ENCODE assay signal across 1 cellular context in genomic region chr12:47954467-47955045, GRCh38.
TF ChIP-seq lines count a peak whose summit lies in the region.

No MANE protein-coding gene starts in this region.

TF ChIP-seq in HEK293, 187 proteins besides CTCF, POLR2A, EP300 and RAD21:
- no peak for TF ChIP-seq ZEB2 (tag by site-specific recombination; IDR thresholded peaks at IDR 0.05)
- TF ChIP-seq, protein P1, sequence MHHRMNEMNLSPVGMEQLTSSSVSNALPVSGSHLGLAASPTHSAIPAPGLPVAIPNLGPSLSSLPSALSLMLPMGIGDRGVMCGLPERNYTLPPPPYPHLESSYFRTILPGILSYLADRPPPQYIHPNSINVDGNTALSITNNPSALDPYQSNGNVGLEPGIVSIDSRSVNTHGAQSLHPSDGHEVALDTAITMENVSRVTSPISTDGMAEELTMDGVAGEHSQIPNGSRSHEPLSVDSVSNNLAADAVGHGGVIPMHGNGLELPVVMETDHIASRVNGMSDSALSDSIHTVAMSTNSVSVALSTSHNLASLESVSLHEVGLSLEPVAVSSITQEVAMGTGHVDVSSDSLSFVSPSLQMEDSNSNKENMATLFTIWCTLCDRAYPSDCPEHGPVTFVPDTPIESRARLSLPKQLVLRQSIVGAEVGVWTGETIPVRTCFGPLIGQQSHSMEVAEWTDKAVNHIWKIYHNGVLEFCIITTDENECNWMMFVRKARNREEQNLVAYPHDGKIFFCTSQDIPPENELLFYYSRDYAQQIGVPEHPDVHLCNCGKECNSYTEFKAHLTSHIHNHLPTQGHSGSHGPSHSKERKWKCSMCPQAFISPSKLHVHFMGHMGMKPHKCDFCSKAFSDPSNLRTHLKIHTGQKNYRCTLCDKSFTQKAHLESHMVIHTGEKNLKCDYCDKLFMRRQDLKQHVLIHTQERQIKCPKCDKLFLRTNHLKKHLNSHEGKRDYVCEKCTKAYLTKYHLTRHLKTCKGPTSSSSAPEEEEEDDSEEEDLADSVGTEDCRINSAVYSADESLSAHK (tag by site-specific recombination; IDR thresholded peaks at IDR 0.05): no peak
- no peak for TF ChIP-seq ZNF114 (tag by site-specific recombination; IDR thresholded peaks at IDR 0.05)
- TF ChIP-seq ZBTB48 (tag by site-specific recombination; IDR thresholded peaks at IDR 0.05): no peak
- TF ChIP-seq ZIC2 (tag by site-specific recombination; IDR thresholded peaks at IDR 0.05): peak; percentile 81
- TF ChIP-seq SALL2 (tag by site-specific recombination; IDR thresholded peaks at IDR 0.05; ENCODE audit: borderline replicate concordance): no peak
- no peak for TF ChIP-seq HOXA7 (CRISPR knock-in tag; IDR thresholded peaks at IDR 0.05; ENCODE audit: borderline replicate concordance)
- no peak for TF ChIP-seq KLF16 (tag by site-specific recombination; IDR thresholded peaks at IDR 0.05)
- peak; percentile 44; the same call in 1 of the 2 replicates for TF ChIP-seq SCRT2 (tag by site-specific recombination; IDR thresholded peaks at IDR 0.05)
- TF ChIP-seq MEIS1 (CRISPR knock-in tag; IDR thresholded peaks at IDR 0.05; ENCODE audit: borderline replicate concordance): no peak
- TF ChIP-seq ZSCAN16 (tag by site-specific recombination; IDR thresholded peaks at IDR 0.05): no peak
